1 cellular context compared by ENCODE assay signal in genomic region chr12:56258068-56258819, GRCh38.
A peak's percentile ranks its signal among the peaks of the same experiment; 100 is the strongest.
TF ChIP-seq lines count a peak whose summit lies in the region.

Gene ANKRD52, minus strand, starts transcription at chr12:56258384. Its CDS starts 115 bp downstream, at chr12:56258269.

TF ChIP-seq in HepG2, 621 proteins besides CTCF, POLR2A, EP300 and RAD21 (continued from another document and continues in another):
- TF ChIP-seq FOXA1 (IDR thresholded peaks at IDR 0.05), result no peak
- no peak; the same call in 1 of the 2 replicates for TF ChIP-seq FOXA1 (CRISPR knock-in tag; IDR thresholded peaks at IDR 0.05)
- TF ChIP-seq ZNF790 (CRISPR knock-in tag; IDR thresholded peaks at IDR 0.05; ENCODE audit: borderline replicate concordance), result peak; percentile 38; the same call in 1 of the 2 replicates
- peak; percentile 22; the same call in 1 of the 2 replicates for TF ChIP-seq ZNF788 (CRISPR knock-in tag; IDR thresholded peaks at IDR 0.05; ENCODE audit: borderline replicate concordance)
- TF ChIP-seq YEATS4 (CRISPR knock-in tag; IDR thresholded peaks at IDR 0.05; ENCODE audit: borderline replicate concordance), result peak; percentile 89
- TF ChIP-seq ZNF260 (CRISPR knock-in tag; IDR thresholded peaks at IDR 0.05; ENCODE audit: borderline replicate concordance, low read depth), result no peak
- no peak for TF ChIP-seq GZF1 (CRISPR knock-in tag; IDR thresholded peaks at IDR 0.05)
- no peak for TF ChIP-seq ZNF253 (CRISPR knock-in tag; IDR thresholded peaks at IDR 0.05; ENCODE audit: borderline replicate concordance)
- TF ChIP-seq SPEN (CRISPR knock-in tag; IDR thresholded peaks at IDR 0.05; ENCODE audit: low read depth), result peak; percentile 91
- TF ChIP-seq ZNF780A (CRISPR knock-in tag; IDR thresholded peaks at IDR 0.05), result peak; percentile 53; the same call in 1 of the 2 replicates
- 0 out of 2 replicates have a peak, but pooled peaks have one; percentile 6 for TF ChIP-seq ARID5B (CRISPR knock-in tag; IDR thresholded peaks at IDR 0.05)
- TF ChIP-seq ZNF142 (CRISPR knock-in tag; IDR thresholded peaks at IDR 0.05), result peak; percentile 76
- no peak for TF ChIP-seq HNRNPH1 (optimal IDR thresholded peaks at IDR 0.05; ENCODE audit: low read depth, low read length)
- no peak for TF ChIP-seq U2AF2 (IDR thresholded peaks at IDR 0.05; ENCODE audit: low read depth, low read length)
- TF ChIP-seq ARNT2 (CRISPR knock-in tag; IDR thresholded peaks at IDR 0.05; ENCODE audit: low read depth), result peak; percentile 72; the same call in 1 of the 2 replicates
- no peak for TF ChIP-seq NBN (conservative IDR thresholded peaks at IDR 0.05)
- TF ChIP-seq ZNF550 (CRISPR knock-in tag; IDR thresholded peaks at IDR 0.05; ENCODE audit: borderline replicate concordance), result no peak
- peak; percentile 16 for TF ChIP-seq ZNF891 (CRISPR knock-in tag; IDR thresholded peaks at IDR 0.05)
- TF ChIP-seq TEAD2 (CRISPR knock-in tag; IDR thresholded peaks at IDR 0.05), result no peak
- peak; percentile 13; the same call in 1 of the 2 replicates for TF ChIP-seq PATZ1 (CRISPR knock-in tag; IDR thresholded peaks at IDR 0.05)
- TF ChIP-seq MXD1 (CRISPR knock-in tag; IDR thresholded peaks at IDR 0.05), result peak; percentile 43; the same call in 1 of the 2 replicates
- TF ChIP-seq MAZ (IDR thresholded peaks at IDR 0.05; ENCODE audit: borderline replicate concordance, low read depth, low read length), result peak; percentile 26; the same call in 1 of the 2 replicates
- peak; percentile 92 for TF ChIP-seq MAZ (CRISPR knock-in tag; IDR thresholded peaks at IDR 0.05; ENCODE audit: low read depth)
- TF ChIP-seq ZNF275 (CRISPR knock-in tag; IDR thresholded peaks at IDR 0.05; ENCODE audit: borderline replicate concordance), result 0 out of 2 replicates have a peak, but pooled peaks have one; percentile 48
- TF ChIP-seq ZFP41 (CRISPR knock-in tag; IDR thresholded peaks at IDR 0.05; ENCODE audit: borderline replicate concordance), result no peak
- TF ChIP-seq JUNB (CRISPR knock-in tag; IDR thresholded peaks at IDR 0.05; ENCODE audit: borderline replicate concordance), result no peak
- TF ChIP-seq ZBTB10 (CRISPR knock-in tag; IDR thresholded peaks at IDR 0.05; ENCODE audit: borderline replicate concordance), result peak; percentile 93
- TF ChIP-seq MAFG (CRISPR knock-in tag; IDR thresholded peaks at IDR 0.05), result no peak
- TF ChIP-seq MED13 (CRISPR knock-in tag; IDR thresholded peaks at IDR 0.05), result no peak
- TF ChIP-seq ZNF335 (CRISPR knock-in tag; IDR thresholded peaks at IDR 0.05), result no peak
